Comparison of ENCODE assay signal across 1 cellular context in genomic region chr4:138239496-138239895, GRCh38.
TF ChIP-seq lines count a peak whose summit lies in the region.

No MANE protein-coding gene starts in this region.

TF ChIP-seq in K562, 482 proteins besides CTCF, POLR2A, EP300 and RAD21 (continued from another document):
- TF ChIP-seq ZNF318 (IDR thresholded peaks at IDR 0.05; ENCODE audit: borderline replicate concordance in 1 of 2, low read depth in 1 of 2) = no peak
- TF ChIP-seq TEAD4 (IDR thresholded peaks at IDR 0.05; ENCODE audit: low read length) = no peak
- TF ChIP-seq TEAD4 (CRISPR knock-in tag; IDR thresholded peaks at IDR 0.05; ENCODE audit: borderline replicate concordance) = no peak
- no peak for TF ChIP-seq ZNF695 (CRISPR knock-in tag; IDR thresholded peaks at IDR 0.05)
- no peak for TF ChIP-seq CTCFL (IDR thresholded peaks at IDR 0.05; ENCODE audit: borderline replicate concordance, insufficient read depth, low read depth, low read length, poor library complexity, severe bottlenecking)
- no peak for TF ChIP-seq MAFG (tag; conservative IDR thresholded peaks at IDR 0.05)
- TF ChIP-seq SIRT6 (IDR thresholded peaks at IDR 0.05; ENCODE audit: low read depth, low read length) = no peak
- TF ChIP-seq CBX8 (IDR thresholded peaks at IDR 0.05; ENCODE audit: borderline replicate concordance, extremely low read depth, low read depth, low read length, poor library complexity, severe bottlenecking) = no peak
- TF ChIP-seq KLF16 (IDR thresholded peaks at IDR 0.05) = no peak
- TF ChIP-seq SUPT5H (IDR thresholded peaks at IDR 0.05) = no peak
- peak; percentile 85 to 88; a peak in 3 of 4 replicates for TF ChIP-seq MLLT1 (IDR thresholded peaks at IDR 0.05)
- TF ChIP-seq TAL1 (IDR thresholded peaks at IDR 0.05) = no peak
- no peak for TF ChIP-seq XRCC5 (IDR thresholded peaks at IDR 0.05; ENCODE audit: low read depth, low read length)
- TF ChIP-seq NCOA1 (IDR thresholded peaks at IDR 0.05; ENCODE audit: low read depth) = no peak
- no peak for TF ChIP-seq TFAM (CRISPR knock-in tag; conservative IDR thresholded peaks at IDR 0.05)
- peak; percentile 70 for TF ChIP-seq HMBOX1 (IDR thresholded peaks at IDR 0.05)
- no peak for TF ChIP-seq U2AF1 (optimal IDR thresholded peaks at IDR 0.05; ENCODE audit: low read depth, low read length)
- no peak for TF ChIP-seq PHF20 (IDR thresholded peaks at IDR 0.05; ENCODE audit: partially characterized antibody)
- no peak for TF ChIP-seq ZNF766 (CRISPR knock-in tag; conservative IDR thresholded peaks at IDR 0.05)
- no peak for TF ChIP-seq RHOXF2B (CRISPR knock-in tag; conservative IDR thresholded peaks at IDR 0.05)
- no peak for TF ChIP-seq EGR1 (conservative IDR thresholded peaks at IDR 0.05)
- no peak for TF ChIP-seq HNRNPLL (IDR thresholded peaks at IDR 0.05; ENCODE audit: low read depth, low read length, poor library complexity, severe bottlenecking)
- no peak for TF ChIP-seq ZBTB7A (IDR thresholded peaks at IDR 0.05; ENCODE audit: borderline replicate concordance, control insufficient read depth, low read depth, low read length)
- TF ChIP-seq POLR2H (tag; IDR thresholded peaks at IDR 0.05; ENCODE audit: low read depth) = 0 out of 2 replicates have a peak, but pooled peaks have one; percentile 19
- no peak for TF ChIP-seq NBN (IDR thresholded peaks at IDR 0.05; ENCODE audit: low read depth)
- TF ChIP-seq ZNF75A (CRISPR knock-in tag; IDR thresholded peaks at IDR 0.05) = no peak
- TF ChIP-seq NONO (IDR thresholded peaks at IDR 0.05; ENCODE audit: low read depth in 2 of 2, low read length in 1 of 2) = no peak
- TF ChIP-seq ARID3B (CRISPR knock-in tag; IDR thresholded peaks at IDR 0.05; ENCODE audit: borderline replicate concordance) = no peak
- peak; percentile 2; the same call in 1 of the 2 replicates for TF ChIP-seq RBFOX2 (IDR thresholded peaks at IDR 0.05; ENCODE audit: low read depth, low read length)
- no peak for TF ChIP-seq COPS2 (conservative IDR thresholded peaks at IDR 0.05)
- no peak for TF ChIP-seq MECOM (CRISPR knock-in tag; IDR thresholded peaks at IDR 0.05)
- TF ChIP-seq MTA3 (IDR thresholded peaks at IDR 0.05; ENCODE audit: borderline replicate concordance) = no peak
